Comparison of ENCODE assay signal across 27 cellular contexts in the genomic region with DNA sequence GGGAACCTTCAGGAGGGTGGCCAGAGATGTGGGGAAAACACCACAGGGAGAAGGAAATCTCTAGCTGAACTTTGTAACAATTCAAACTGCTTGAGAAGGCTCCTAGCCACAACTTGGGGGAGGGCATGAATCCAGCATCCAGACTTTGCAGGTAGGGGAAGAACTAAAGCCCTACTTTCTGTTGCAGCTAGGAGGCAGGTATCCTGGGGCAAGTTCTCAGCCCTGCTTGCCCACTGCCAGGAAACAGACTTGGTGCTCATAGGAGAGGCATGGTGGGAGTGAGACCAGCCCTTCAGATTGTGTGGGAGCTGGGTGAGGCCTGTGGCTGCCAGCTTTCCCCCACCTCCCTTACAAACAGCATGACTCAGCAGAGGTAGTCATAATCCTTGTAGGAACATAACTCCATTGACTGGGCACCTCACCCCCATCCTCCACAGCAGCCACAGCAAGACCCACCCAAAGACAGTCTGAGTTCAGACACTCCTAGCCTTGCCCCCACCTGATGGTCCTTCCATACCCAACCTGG.
DNase-seq lines count a peak whose midpoint lies in the region; ATAC-seq and TF ChIP-seq lines count a peak whose summit lies in the region.
"Had no signal": no experiment of that assay in that cellular context is flagged by ENCODE, and none has a peak within 500 bp of the region (broad histone marks: within the 10 kb centered on the region; RNA-seq: fewer than 3 reads in every experiment).

No MANE protein-coding gene starts in this region.

- peaks cover 53% of the 10 kb centered on the region for H3K27me3 Mint-ChIP-seq in stimulated activated naive CD8-positive, alpha-beta T cell treated with anti-CD3 and anti-CD28 coated beads, Interleukin-15, amount 100 ng/mL, for 72 hours

- no peak for TF ChIP-seq CTCF in esophagus muscularis mucosa (IDR thresholded peaks at IDR 0.05)

- H3K9me3 ChIP-seq in esophagus muscularis mucosa, result peaks cover 0 to 20% (median 0%) of the 10 kb centered on the region in 4 donors

- intact Hi-C loops in esophagus muscularis mucosa (cut with DNase I), result no loop called here

- H3K27me3 ChIP-seq in esophagus muscularis mucosa, result no peaks in the 10 kb centered on the region
- H3K27me3 ChIP-seq: BLaER1 treated with 17β-estradiol and CSF1 and Interleukin-3, amounts not matched to agents 10 nM and 100 nM had no signal

- TF ChIP-seq EP300 in esophagus muscularis mucosa (IDR thresholded peaks at IDR 0.05), result no peak

- no peak for TF ChIP-seq POLR2A in esophagus muscularis mucosa (IDR thresholded peaks at IDR 0.05; ENCODE audit: low read depth)

- no peak overlapping the region for H3K4me3 ChIP-seq in esophagus muscularis mucosa
- H3K4me3 ChIP-seq: BLaER1 treated with 17β-estradiol and CSF1 and Interleukin-3, amounts not matched to agents 10 nM and 100 nM; K562; skin epidermis had no signal

- H3K27ac ChIP-seq in esophagus muscularis mucosa (replicated peaks in 1 of 4), result no peak overlapping the region
- H3K27ac ChIP-seq: BLaER1 treated with 17β-estradiol and CSF1 and Interleukin-3, amounts not matched to agents 10 nM and 100 nM; skin epidermis had no signal

- peaks cover 24% of the 10 kb centered on the region for H3K4me1 Mint-ChIP-seq in stimulated activated naive CD8-positive, alpha-beta T cell treated with anti-CD3 and anti-CD28 coated beads, Interleukin-15, amount 100 ng/mL, for 72 hours
- H3K4me1 Mint-ChIP-seq: mesothelial cell of epicardium had no signal

- ATAC-seq in stimulated activated naive CD8-positive, alpha-beta T cell treated with anti-CD3 and anti-CD28 coated beads, Interleukin-15, Interleukin-2, amounts not matched to agents 100 U/mL and 50 U/mL, for 24 hours, result peak; percentile 32
- no peak for ATAC-seq in stimulated activated naive CD8-positive, alpha-beta T cell treated with anti-CD3 and anti-CD28 coated beads, Interleukin-15, amount 100 ng/mL, for 72 hours
- ATAC-seq in HG03565 (IDR thresholded peaks at IDR 0.05; ENCODE audit: unreplicated experiment), result no peak
- ATAC-seq: K562; naive thymus-derived CD4-positive, alpha-beta T cell; WTC11 had no signal

- H3K27ac Mint-ChIP-seq in stimulated activated naive CD8-positive, alpha-beta T cell treated with anti-CD3 and anti-CD28 coated beads, Interleukin-15, amount 100 ng/mL, for 72 hours, result no peak overlapping the region
- H3K27ac Mint-ChIP-seq: activated naive CD8-positive, alpha-beta T cell; H9; mesothelial cell of epicardium; naive thymus-derived CD4-positive, alpha-beta T cell; WTC11 had no signal

- H3K4me3 Mint-ChIP-seq in stimulated activated naive CD8-positive, alpha-beta T cell treated with anti-CD3 and anti-CD28 coated beads, Interleukin-15, amount 100 ng/mL, for 72 hours, result no peak overlapping the region
- H3K4me3 Mint-ChIP-seq: activated naive CD8-positive, alpha-beta T cell; mesothelial cell of epicardium; naive thymus-derived CD4-positive, alpha-beta T cell; WTC11 had no signal

- no peaks in the 10 kb centered on the region for H3K36me3 ChIP-seq in esophagus muscularis mucosa
- H3K36me3 ChIP-seq: BLaER1 treated with 17β-estradiol and CSF1 and Interleukin-3, amounts not matched to agents 10 nM and 100 nM had no signal

- DNase-seq in stimulated activated naive CD8-positive, alpha-beta T cell treated with anti-CD3 and anti-CD28 coated beads, Interleukin-15, Interleukin-2, amounts not matched to agents 100 U/mL and 50 U/mL, for 24 hours, result no peak
- DNase-seq in stimulated activated naive CD8-positive, alpha-beta T cell treated with anti-CD3 and anti-CD28 coated beads, Interleukin-15, amount 100 ng/mL, for 72 hours, result no peak
- DNase-seq in T1000 (lab: John Stamatoyannopoulos, UW) (peak; percentile 23), esophagus muscularis mucosa (ENCODE audit: extremely low spot score) (peak; percentile 57), AML-193 (lab: John Stamatoyannopoulos, UW) (no peak), HCEC 1CT (no peak), Kasumi-1 (lab: John Stamatoyannopoulos, UW) (no peak)
- DNase-seq: activated CD4-positive, alpha-beta T cell treated with anti-CD3 and anti-CD28 coated beads, Interleukin-2, amount 50 U/mL, for 4 hours; activated CD8-positive, alpha-beta memory T cell treated with anti-CD3 and anti-CD28 coated beads, Interleukin-2, amount 50 U/mL, for 48 hours; activated effector memory CD4-positive, alpha-beta T cell treated with Interleukin-2 at 50 U/mL for 16 hours; COR-L47; dermis blood vessel endothelial cell; DMS53; GF-D8; H9; naive thymus-derived CD4-positive, alpha-beta T cell; NCI-H1436 treated with DMSO at 0.1 percent for 48 hours; occipital lobe; SIG-M5; trophoblast cell had no signal

- no peaks in the 10 kb centered on the region for H3K4me1 ChIP-seq in esophagus muscularis mucosa
- H3K4me1 ChIP-seq: BLaER1 treated with 17β-estradiol and CSF1 and Interleukin-3, amounts not matched to agents 10 nM and 100 nM had no signal

- H3K9me3 Mint-ChIP-seq in stimulated activated naive CD8-positive, alpha-beta T cell treated with anti-CD3 and anti-CD28 coated beads, Interleukin-15, amount 100 ng/mL, for 72 hours, result peaks cover 49 to 65% of the 10 kb centered on the region in 2 donors

Comparison
In these comparisons a context has a peak if more than half of its experiments do, and no peak if none do; other contexts are left out.
1. DNase-seq: peak in T1000 (single experiment) and esophagus muscularis mucosa (single experiment); none in stimulated activated naive CD8-positive, alpha-beta T cell treated with anti-CD3 and anti-CD28 coated beads, Interleukin-15, Interleukin-2, amounts not matched to agents 100 U/mL and 50 U/mL, for 24 hours (single experiment), stimulated activated naive CD8-positive, alpha-beta T cell treated with anti-CD3 and anti-CD28 coated beads, Interleukin-15, amount 100 ng/mL, for 72 hours (0 of 2), AML-193 (0 of 2), HCEC 1CT (single experiment) and Kasumi-1 (0 of 2).